In genomic region chr17:49039518-49039917, GRCh38 we compare ENCODE assay signal across 2 cellular contexts. TPM values are rescaled to one million over a fixed set of nuclear protein-coding genes. Genes with fewer than 3 reads are reported as not detected.
"Had no signal": no experiment of that assay in that cellular context is flagged by ENCODE, and none has a peak within 500 bp of the region (broad histone marks: within the 10 kb centered on the region; RNA-seq: fewer than 3 reads in every experiment).

No MANE protein-coding gene starts in this region.

RNA-seq across cellular contexts. Expression of gene IGF2BP1, which starts 42.3 kb away (rescaled TPM):
- total RNA-seq: HT-29 had no signal
- polyA plus RNA-seq: IgD-negative memory B cell had no signal
